In genomic region chr9:125460883-125461475, GRCh38 we compare ENCODE assay signal across 1 cellular context.
TF ChIP-seq lines count a peak whose summit lies in the region.

No MANE protein-coding gene starts in this region.

TF ChIP-seq in GM23338, 12 proteins besides CTCF, POLR2A, EP300 and RAD21 (continued from another document):
- TF ChIP-seq ZNF462 (CRISPR knock-in tag; IDR thresholded peaks at IDR 0.05) (no peak), EZH2 (IDR thresholded peaks at IDR 0.05; ENCODE audit: low read depth, unreplicated experiment) (no peak)
